Comparison of ENCODE assay signal across 9 cellular contexts in genomic region chr11:134045799-134046635, GRCh38. TPM values are rescaled to one million over a fixed set of nuclear protein-coding genes. Genes with fewer than 3 reads are reported as not detected.
DNase-seq lines count a peak whose midpoint lies in the region; ATAC-seq and TF ChIP-seq lines count a peak whose summit lies in the region.
"Had no signal": no experiment of that assay in that cellular context is flagged by ENCODE, and none has a peak within 500 bp of the region (broad histone marks: within the 10 kb centered on the region; RNA-seq: fewer than 3 reads in every experiment).

No MANE protein-coding gene starts in this region.

- no peaks in the 10 kb centered on the region for H3K36me3 ChIP-seq in PC-3 (ENCODE audit: low read depth, low read length)
- H3K36me3 ChIP-seq in suprapubic skin = no peaks in the 10 kb centered on the region

- H3K4me3 Mint-ChIP-seq in activated CD4-positive, alpha-beta T cell treated with anti-CD3 and anti-CD28 coated beads for 36 hours = no peak overlapping the region

- TF ChIP-seq CTCF in PC-3 (conservative IDR thresholded peaks at IDR 0.05; ENCODE audit: low read depth, low read length) (no peak), foreskin fibroblast (IDR thresholded peaks at IDR 0.05; ENCODE audit: low read depth, low read length) (peak; percentile 32), suprapubic skin (IDR thresholded peaks at IDR 0.05) (peak; percentile 12 to 47)

- CTCF ChIA-PET in activated CD4-positive, alpha-beta T cell treated with anti-CD3 and anti-CD28 coated beads for 36 hours (lab: Charles Lee) = interaction anchor here (0.7 to 3.8 kb wide), 7 partner anchors 13 to 320 kb away, joined by 3 to 17 read pairs (median 3); no protein-coding TSS in a partner anchor
- CTCF ChIA-PET in PC-3 (lab: Charles Lee) = interaction anchor here (1.1 kb wide), 1 partner anchor 118 kb away, joined by 3 read pairs; no protein-coding TSS in a partner anchor

- H3K4me3 ChIP-seq in PC-3 (ENCODE audit: low read length) (no peak overlapping the region), foreskin fibroblast (ENCODE audit: low read depth in 1 of 2, low read length in 2 of 2) (no peak overlapping the region), suprapubic skin (no peak overlapping the region)

- no peaks in the 10 kb centered on the region for H3K79me2 ChIP-seq in PC-3 (ENCODE audit: low read length)

- no peak overlapping the region for H3K4me2 ChIP-seq in PC-3 (ENCODE audit: low read length)

- WGBS in suprapubic skin = 55% methylated on average over 25 of the region's 25 CpGs

- peaks cover 15% of the 10 kb centered on the region for H3K27me3 Mint-ChIP-seq in activated CD4-positive, alpha-beta T cell treated with anti-CD3 and anti-CD28 coated beads for 36 hours

- H3K27ac ChIP-seq in PC-3 (ENCODE audit: low read length) (no peak overlapping the region), suprapubic skin (no peak overlapping the region)
- H3K27ac ChIP-seq: C4-2B had no signal

- POLR2A ChIA-PET in activated CD4-positive, alpha-beta T cell treated with anti-CD3 and anti-CD28 coated beads for 36 hours (lab: Charles Lee) = no interaction called here
- POLR2A ChIA-PET in PC-3 (lab: Charles Lee; ENCODE audit: unreplicated experiment) = no interaction called here

- H3K9me3 ChIP-seq in PC-3 (ENCODE audit: low read length) (no peaks in the 10 kb centered on the region), suprapubic skin (no peaks in the 10 kb centered on the region)

- H2AFZ ChIP-seq in PC-3 (ENCODE audit: low read length) = no peak overlapping the region

- H3K27ac Mint-ChIP-seq in activated CD4-positive, alpha-beta T cell treated with anti-CD3 and anti-CD28 coated beads for 36 hours = no peak overlapping the region

- peak; percentile 66 for ATAC-seq in activated CD4-positive, alpha-beta T cell treated with anti-CD3 and anti-CD28 coated beads for 36 hours
- ATAC-seq in PC-3 = peak; percentile 20; the same call in 1 of the 2 replicates
- no peak for ATAC-seq in HG02610 (IDR thresholded peaks at IDR 0.05; ENCODE audit: unreplicated experiment)

- peaks cover 11% of the 10 kb centered on the region for H3K4me1 ChIP-seq in PC-3 (ENCODE audit: insufficient read depth, low read length)
- peaks cover 62% of the 10 kb centered on the region for H3K4me1 ChIP-seq in suprapubic skin

- no peaks in the 10 kb centered on the region for H3F3A ChIP-seq in PC-3 (ENCODE audit: low read length, unreplicated experiment)

- no peaks in the 10 kb centered on the region for H4K20me1 ChIP-seq in PC-3 (ENCODE audit: low read length)

- H3K9me2 ChIP-seq in PC-3 (replicated peaks; ENCODE audit: low read length) = no peaks in the 10 kb centered on the region

- TF ChIP-seq EP300 in suprapubic skin (IDR thresholded peaks at IDR 0.05) = no peak

- H3K27me3 ChIP-seq in PC-3 (ENCODE audit: low read length) (peaks cover 21% of the 10 kb centered on the region; the same call in 1 of the 2 replicates), suprapubic skin (peaks cover 7% of the 10 kb centered on the region)

- intact Hi-C loops in activated CD4-positive, alpha-beta T cell treated with anti-CD3 and anti-CD28 coated beads for 36 hours (cut with DNase I, micrococcal nuclease) = loop anchor here in 1 of 2 experiments (2.0 kb wide), 1 partner anchor 79 kb away; no protein-coding TSS in a partner anchor
- intact Hi-C loops in PC-3 (cut with micrococcal nuclease) = loop anchor here (10.0 kb wide), 1 partner anchor 121 kb away; no protein-coding TSS in a partner anchor

- H3K4me1 Mint-ChIP-seq in activated CD4-positive, alpha-beta T cell treated with anti-CD3 and anti-CD28 coated beads for 36 hours = peaks cover 7% of the 10 kb centered on the region

- no TSS peak for BruUV-seq in PC-3 (replicated peaks; lab: Mats Ljungman, UMichigan)

- TF ChIP-seq POLR2A in suprapubic skin (IDR thresholded peaks at IDR 0.05) = no peak

- H3K9me3 Mint-ChIP-seq in activated CD4-positive, alpha-beta T cell treated with anti-CD3 and anti-CD28 coated beads for 36 hours (ENCODE audit: low read depth) = no peaks in the 10 kb centered on the region

- H3K9ac ChIP-seq in PC-3 (ENCODE audit: low read length) = no peak overlapping the region

- DNase-seq in activated CD4-positive, alpha-beta T cell treated with anti-CD3 and anti-CD28 coated beads for 36 hours = peak; percentile 64
- DNase-seq in activated CD4-positive, alpha-beta T cell treated with anti-CD3 and anti-CD28 coated beads for 4 hours = no peak
- DNase-seq in PC-3 = no peak
- DNase-seq in foreskin fibroblast = peak in 1 of 2 donors; percentile 41
- peak in 1 of 2 donors; percentile 56 for DNase-seq in suprapubic skin (ENCODE audit: low spot score in 2 of 2)
- DNase-seq in SW 1271 (lab: John Stamatoyannopoulos, UW) = no peak
- no peak for DNase-seq in middle frontal gyrus (ENCODE audit: extremely low spot score, low spot score)

- no peaks in the 10 kb centered on the region for H3K36me3 Mint-ChIP-seq in activated CD4-positive, alpha-beta T cell treated with anti-CD3 and anti-CD28 coated beads for 36 hours (ENCODE audit: low read depth)

RNA-seq across cellular contexts. Expression of gene JAM3, which starts 22.9 kb away (rescaled TPM):
- 10 to 100 TPM; 15.3 to 17.5 TPM for total RNA-seq in activated CD4-positive, alpha-beta T cell treated with anti-CD3 and anti-CD28 coated beads for 36 hours
- total RNA-seq in PC-3 (2014; rRNA removed) (1.6 and 3.1 TPM in 2 replicates), suprapubic skin (10 to 100 TPM; 10.9 to 14.7 (median 12.1) TPM)
